ENCODE assay signal across 13 cellular contexts in the genomic region with DNA sequence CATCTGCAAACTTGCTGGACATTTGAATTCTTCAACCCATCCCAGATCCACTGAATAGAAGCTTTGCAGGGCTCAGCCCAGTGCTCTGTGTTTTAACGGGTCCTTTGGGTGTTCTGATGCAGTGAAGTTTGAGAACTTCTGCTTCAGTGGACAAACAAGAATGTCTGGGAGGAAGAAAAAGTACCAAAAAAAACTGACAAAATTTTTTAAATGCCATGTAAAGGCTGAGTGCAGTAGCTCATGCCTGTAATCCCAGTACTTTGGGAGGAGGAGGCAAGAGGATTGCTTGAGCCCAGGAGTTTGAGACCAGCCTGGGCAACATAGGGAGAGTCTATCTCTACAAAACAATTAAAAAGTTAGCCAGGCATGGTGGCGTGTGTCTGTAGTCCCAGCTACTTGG.
"Had no signal": no experiment of that assay in that cellular context is flagged by ENCODE, and none has a peak within 500 bp of the region (broad histone marks: within the 10 kb centered on the region; RNA-seq: fewer than 3 reads in every experiment).

No MANE protein-coding gene starts in this region.

- H3K4me3 ChIP-seq: ascending aorta, breast epithelium, coronary artery, esophagus squamous epithelium, gastroesophageal sphincter, spleen, thoracic aorta, upper lobe of left lung had no signal

- H3K27me3 ChIP-seq: ascending aorta, gastroesophageal sphincter, spleen, upper lobe of left lung had no signal

- H3K36me3 ChIP-seq: ascending aorta, breast epithelium, esophagus squamous epithelium, gastroesophageal sphincter, spleen, thoracic aorta, upper lobe of left lung had no signal

- H3K9me3 ChIP-seq: ascending aorta, breast epithelium, esophagus squamous epithelium, gastroesophageal sphincter, spleen, thoracic aorta, upper lobe of left lung had no signal

- DNase-seq: activated CD4-positive, CD25-positive, alpha-beta regulatory T cell; activated CD8-positive, alpha-beta memory T cell treated with anti-CD3 and anti-CD28 coated beads, Interleukin-2, amount 50 U/mL, for 48 hours; esophagus squamous epithelium; left cardiac atrium; occipital lobe; spleen; T-helper 9 cell; upper lobe of left lung had no signal

- H3K27ac ChIP-seq: ascending aorta, breast epithelium, coronary artery, esophagus squamous epithelium, gastroesophageal sphincter, spleen, thoracic aorta, upper lobe of left lung had no signal

- H3K4me1 ChIP-seq: ascending aorta, breast epithelium, esophagus squamous epithelium, gastroesophageal sphincter, upper lobe of left lung had no signal

- ATAC-seq: gastroesophageal sphincter, left cardiac atrium had no signal
